In genomic region chrX:54358424-54359211, GRCh38 we compare ENCODE assay signal across 8 cellular contexts. TPM values are rescaled to one million over a fixed set of nuclear protein-coding genes. Genes with fewer than 3 reads are reported as not detected.
A peak's percentile ranks its signal among the peaks of the same experiment; 100 is the strongest.
DNase-seq lines count a peak whose midpoint lies in the region; ATAC-seq and TF ChIP-seq lines count a peak whose summit lies in the region.

No MANE protein-coding gene starts in this region.

- intact Hi-C loops in transverse colon (cut with DNase I; ENCODE audit: low total_unique reads), result no loop called here

- no peaks in the 10 kb centered on the region for H3K36me3 ChIP-seq in ACC112 (ENCODE audit: insufficient read depth, low read length)
- no peaks in the 10 kb centered on the region for H3K36me3 ChIP-seq in gastroesophageal sphincter
- no peaks in the 10 kb centered on the region for H3K36me3 ChIP-seq in transverse colon

- H3K9me3 ChIP-seq in gastroesophageal sphincter (no peaks in the 10 kb centered on the region), transverse colon (no peaks in the 10 kb centered on the region)

- peak overlapping the region; percentile 95 for H2AFZ ChIP-seq in ACC112 (ENCODE audit: low read length, unreplicated experiment)

- in situ Hi-C loops in transverse colon (cut with MboI; ENCODE audit: low pct_ligation_motif_present in 1 of 4, low pct_unique_long_range_greater_than_20kb in 1 of 4, low sequenced_read_pairs in 3 of 4), result loop anchor here in 1 of 4 donors (25.0 kb wide), 1 partner anchor 96 kb away; no protein-coding TSS in a partner anchor

- peaks cover 15% of the 10 kb centered on the region for H3K27me3 Mint-ChIP-seq in activated naive CD4-positive, alpha-beta T cell treated with anti-CD3 and anti-CD28 coated beads, Interleukin-2, amount 50 U/mL, for 24 hours

- no CpG with 5 or more reads among the region's 54 CpGs for WGBS in gastroesophageal sphincter (ENCODE audit: low coverage in 1 of 2), 2 donors
- 62% methylated on average over 54 of the region's 54 CpGs; no CpG with 5 or more reads in 1 of the 2 donors for WGBS in transverse colon (ENCODE audit: low coverage in 1 of 2), 2 donors

- TF ChIP-seq EP300 in gastroesophageal sphincter (IDR thresholded peaks at IDR 0.05) (no peak), transverse colon (IDR thresholded peaks at IDR 0.05; ENCODE audit: low read depth) (no peak)

- H3K27me3 ChIP-seq in ACC112 (ENCODE audit: insufficient read depth, low read length), result no peaks in the 10 kb centered on the region
- H3K27me3 ChIP-seq in gastroesophageal sphincter, result no peaks in the 10 kb centered on the region
- peaks cover 18% of the 10 kb centered on the region for H3K27me3 ChIP-seq in transverse colon

- H3K27ac ChIP-seq in ACC112 (ENCODE audit: low read depth, low read length) (peak overlapping the region; percentile 90), gastroesophageal sphincter (peak overlapping the region; percentile 51 to 80 (median 79)), transverse colon (peak overlapping the region; percentile 33 to 78 (median 68))

- H3K79me2 ChIP-seq in ACC112 (ENCODE audit: control insufficient read depth, insufficient read depth, low read length, unreplicated experiment), result no peaks in the 10 kb centered on the region

- H3K4me1 Mint-ChIP-seq in activated naive CD4-positive, alpha-beta T cell treated with anti-CD3 and anti-CD28 coated beads, Interleukin-2, amount 50 U/mL, for 24 hours, result peaks cover 17% of the 10 kb centered on the region

- peak overlapping the region; percentile 94 for H3K4me3 ChIP-seq in ACC112 (ENCODE audit: low read depth, low read length)
- peak overlapping the region; percentile 20; the same call in 1 of the 2 replicates for H3K4me3 ChIP-seq in HFF-Myc (replicated peaks; ENCODE audit: low read depth, low read length)
- peak overlapping the region; percentile 57 to 58 for H3K4me3 ChIP-seq in gastroesophageal sphincter
- H3K4me3 ChIP-seq in transverse colon, result peak overlapping the region in 3 of 4 donors; percentile 24 to 47 (median 29)

- TF ChIP-seq POLR2A in gastroesophageal sphincter (IDR thresholded peaks at IDR 0.05) (no peak), transverse colon (IDR thresholded peaks at IDR 0.05) (no peak)

- DNase-seq in HFF-Myc (ENCODE audit: extremely low read depth, low read depth), result no peak
- peak; percentile 82 for DNase-seq in NCI-H748 treated with DMSO at 0.1 percent for 48 hours (lab: John Stamatoyannopoulos, UW)
- peak; percentile 2 to 88 (median 70) for DNase-seq in nucleus accumbens (lab: John Stamatoyannopoulos, UW)
- peak; percentile 20 for DNase-seq in transverse colon
- no peak for DNase-seq in mesenteric fat pad (ENCODE audit: low spot score)

- peak; percentile 48 for ATAC-seq in gastroesophageal sphincter

- no peak overlapping the region for H3K27ac Mint-ChIP-seq in activated naive CD4-positive, alpha-beta T cell treated with anti-CD3 and anti-CD28 coated beads, Interleukin-2, amount 50 U/mL, for 24 hours

- no peaks in the 10 kb centered on the region for H3K9me3 Mint-ChIP-seq in activated naive CD4-positive, alpha-beta T cell treated with anti-CD3 and anti-CD28 coated beads, Interleukin-2, amount 50 U/mL, for 24 hours

- no peaks in the 10 kb centered on the region for H3K4me1 ChIP-seq in ACC112 (ENCODE audit: control insufficient read depth, insufficient read depth, low read length, unreplicated experiment)
- H3K4me1 ChIP-seq in gastroesophageal sphincter, result peaks cover 0 to 10% (median 3%) of the 10 kb centered on the region in 3 donors
- peaks cover 0 to 3% (median 0%) of the 10 kb centered on the region in 4 donors for H3K4me1 ChIP-seq in transverse colon

- H3K4me3 Mint-ChIP-seq in activated naive CD4-positive, alpha-beta T cell treated with anti-CD3 and anti-CD28 coated beads, Interleukin-2, amount 50 U/mL, for 24 hours, result peak overlapping the region; percentile 82

- H3K36me3 Mint-ChIP-seq in activated naive CD4-positive, alpha-beta T cell treated with anti-CD3 and anti-CD28 coated beads, Interleukin-2, amount 50 U/mL, for 24 hours, result no peaks in the 10 kb centered on the region

- no peak for TF ChIP-seq CTCF in HFF-Myc (IDR thresholded peaks at IDR 0.05; ENCODE audit: low read depth, low read length, missing control alignments)
- TF ChIP-seq CTCF in gastroesophageal sphincter (IDR thresholded peaks at IDR 0.05), result no peak
- no peak for TF ChIP-seq CTCF in transverse colon (IDR thresholded peaks at IDR 0.05)

RNA-seq across cellular contexts. Expression of gene WNK3, which starts 0.8 kb away (rescaled TPM):
- total RNA-seq in gastroesophageal sphincter, result 1 to 10 TPM; 1.9 to 4.3 (median 3.0) TPM
- 1 to 10 TPM in 1 of 4 donors, under 1 TPM in 3; 0.27 to 1.9 (median 0.64) TPM for total RNA-seq in transverse colon
- 1.2 TPM for total RNA-seq in mesenteric fat pad

Comparison
In these comparisons a context has a peak if more than half of its experiments do, and no peak if none do; other contexts are left out.
1. H3K4me3 ChIP-seq: peak in every context shown above with its lines; median percentile 94 in ACC112; 58 in gastroesophageal sphincter; 29 in transverse colon; 20 in HFF-Myc.
2. DNase-seq: peak in NCI-H748 treated with DMSO at 0.1 percent for 48 hours (single experiment), nucleus accumbens (56 of 56) and transverse colon (single experiment); none in HFF-Myc (single experiment) and mesenteric fat pad (single experiment).
3. Peak in every context shown above with its lines, with median percentiles within 50 percentile points of each other: H3K27ac ChIP-seq.